In the genomic region with DNA sequence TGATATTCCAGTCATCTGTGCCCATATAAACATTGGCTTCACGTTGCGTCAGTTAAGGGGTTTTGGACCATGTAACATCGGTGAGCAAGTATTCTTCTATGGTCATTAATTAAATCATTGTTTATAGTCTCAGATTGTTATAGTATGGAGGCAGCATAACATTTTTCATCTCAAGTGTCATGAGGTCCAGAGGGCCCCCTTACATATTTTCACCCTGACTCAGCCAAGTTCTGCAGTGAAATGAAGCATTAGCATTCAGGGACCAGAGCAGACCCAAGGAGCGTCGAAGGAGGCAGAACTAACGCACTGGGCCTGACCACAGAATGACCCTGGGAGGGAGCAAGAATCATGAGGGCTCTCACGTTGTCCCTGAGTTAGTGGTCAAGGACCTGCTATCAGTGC, we compare ENCODE assay signal across 15 cellular contexts.
DNase-seq lines count a peak whose midpoint lies in the region; TF ChIP-seq lines count a peak whose summit lies in the region.
"Had no signal": no experiment of that assay in that cellular context is flagged by ENCODE, and none has a peak within 500 bp of the region (broad histone marks: within the 10 kb centered on the region; RNA-seq: fewer than 3 reads in every experiment).

No MANE protein-coding gene starts in this region.

- H3K27me3 ChIP-seq in right atrium auricular region: no peaks in the 10 kb centered on the region
- no peaks in the 10 kb centered on the region for H3K27me3 ChIP-seq in effector memory CD4-positive, alpha-beta T cell (replicated peaks; ENCODE audit: control insufficient read depth, insufficient read depth, low read length, poor library complexity, severe bottlenecking)
- H3K27me3 ChIP-seq: BE2C had no signal

- no peak overlapping the region for H3K4me3 ChIP-seq in AG10803 (ENCODE audit: low read length)
- no peak overlapping the region for H3K4me3 ChIP-seq in fibroblast of mammary gland (ENCODE audit: control insufficient read depth, low read depth, low read length)
- H3K4me3 ChIP-seq in right atrium auricular region: no peak overlapping the region
- no peak overlapping the region for H3K4me3 ChIP-seq in effector memory CD4-positive, alpha-beta T cell (ENCODE audit: insufficient read depth, low read depth, low read length, poor library complexity, severe bottlenecking)
- H3K4me3 ChIP-seq: lower lobe of right lung had no signal

- H3K27ac Mint-ChIP-seq in nephron: peak overlapping the region; percentile 16 to 48 (median 31)
- H3K27ac Mint-ChIP-seq: activated CD8-positive, alpha-beta memory T cell treated with anti-CD3 and anti-CD28 coated beads, Interleukin-2, amount 10 ng/mL, durations not matched to agents 7 days and 5 days had no signal

- no peak overlapping the region for H3K27ac ChIP-seq in right atrium auricular region
- no peak overlapping the region for H3K27ac ChIP-seq in effector memory CD4-positive, alpha-beta T cell (ENCODE audit: insufficient read depth, low read length, poor library complexity, severe bottlenecking)
- H3K27ac ChIP-seq: lower lobe of right lung had no signal

- no peaks in the 10 kb centered on the region for H3K9me3 ChIP-seq in right atrium auricular region
- no peaks in the 10 kb centered on the region for H3K9me3 ChIP-seq in effector memory CD4-positive, alpha-beta T cell (ENCODE audit: control insufficient read depth, low read length)
- H3K9me3 ChIP-seq: BE2C, lower lobe of right lung had no signal

- H3K9me3 Mint-ChIP-seq in nephron: no peaks in the 10 kb centered on the region

- H3K36me3 ChIP-seq in right atrium auricular region: no peaks in the 10 kb centered on the region
- no peaks in the 10 kb centered on the region for H3K36me3 ChIP-seq in effector memory CD4-positive, alpha-beta T cell (ENCODE audit: control insufficient read depth, insufficient read depth, low read length)
- H3K36me3 ChIP-seq: BE2C, lower lobe of right lung had no signal

- TF ChIP-seq CTCF in AG10803 (conservative IDR thresholded peaks at IDR 0.05; ENCODE audit: low read length) (no peak), fibroblast of mammary gland (conservative IDR thresholded peaks at IDR 0.05; ENCODE audit: control insufficient read depth, insufficient read depth, low read depth, low read length) (no peak), nephron (IDR thresholded peaks at IDR 0.05; ENCODE audit: unreplicated experiment in 3 of 3) (no peak), right atrium auricular region (IDR thresholded peaks at IDR 0.05) (no peak)

- H3K4me1 Mint-ChIP-seq in nephron: peaks cover 33% of the 10 kb centered on the region
- H3K4me1 Mint-ChIP-seq: activated CD8-positive, alpha-beta memory T cell treated with anti-CD3 and anti-CD28 coated beads, Interleukin-2, amount 10 ng/mL, durations not matched to agents 7 days and 5 days had no signal

- no peak overlapping the region for H3K4me3 Mint-ChIP-seq in nephron
- H3K4me3 Mint-ChIP-seq: activated CD8-positive, alpha-beta memory T cell treated with anti-CD3 and anti-CD28 coated beads, Interleukin-2, amount 10 ng/mL, durations not matched to agents 7 days and 5 days had no signal

- no peaks in the 10 kb centered on the region for H3K4me1 ChIP-seq in right atrium auricular region
- no peaks in the 10 kb centered on the region for H3K4me1 ChIP-seq in effector memory CD4-positive, alpha-beta T cell (ENCODE audit: control insufficient read depth, insufficient read depth, low read length, poor library complexity, severe bottlenecking)
- H3K4me1 ChIP-seq: BE2C, lower lobe of right lung had no signal

- DNase-seq in AG10803 (ENCODE audit: low read depth) (peak; percentile 83), M059J (ENCODE audit: low read depth) (peak; percentile 97), fibroblast of mammary gland (ENCODE audit: low read depth) (peak; percentile 5), SKM-1 treated with dmso at 0.1 percent for 144 hours (lab: John Stamatoyannopoulos, UW; ENCODE audit: unreplicated experiment) (no peak), right atrium auricular region (ENCODE audit: low spot score) (no peak), NCI-H1105 treated with DMSO at 0.1 percent for 48 hours (lab: John Stamatoyannopoulos, UW) (no peak)
- DNase-seq in effector memory CD4-positive, alpha-beta T cell: no peak
- DNase-seq: activated CD4-positive, CD25-positive, alpha-beta regulatory T cell; activated CD8-positive, alpha-beta memory T cell treated with anti-CD3 and anti-CD28 coated beads, Interleukin-2, amount 10 ng/mL, durations not matched to agents 7 days and 5 days; activated naive CD4-positive, alpha-beta T cell treated with anti-CD3 and anti-CD28 coated beads, Interleukin-2, amount 50 U/mL, for 16 hours; BE2C; lower lobe of right lung; NCI-H1105; nucleus accumbens had no signal

- no peaks in the 10 kb centered on the region for H3K36me3 Mint-ChIP-seq in nephron (ENCODE audit: low read depth)
- H3K36me3 Mint-ChIP-seq: activated CD8-positive, alpha-beta memory T cell treated with anti-CD3 and anti-CD28 coated beads, Interleukin-2, amount 10 ng/mL, durations not matched to agents 7 days and 5 days had no signal

- no peaks in the 10 kb centered on the region for H3K27me3 Mint-ChIP-seq in nephron (ENCODE audit: low read depth)
- H3K27me3 Mint-ChIP-seq: activated CD8-positive, alpha-beta memory T cell treated with anti-CD3 and anti-CD28 coated beads, Interleukin-2, amount 10 ng/mL, durations not matched to agents 7 days and 5 days had no signal

Comparison
In these comparisons a context has a peak if more than half of its experiments do, and no peak if none do; other contexts are left out.
1. DNase-seq: peak in AG10803 (single experiment), M059J (single experiment) and fibroblast of mammary gland (single experiment); none in SKM-1 treated with dmso at 0.1 percent for 144 hours (single experiment), right atrium auricular region (single experiment), NCI-H1105 treated with DMSO at 0.1 percent for 48 hours (single experiment) and effector memory CD4-positive, alpha-beta T cell (0 of 3).